2 cellular contexts compared by ENCODE assay signal in the genomic region with DNA sequence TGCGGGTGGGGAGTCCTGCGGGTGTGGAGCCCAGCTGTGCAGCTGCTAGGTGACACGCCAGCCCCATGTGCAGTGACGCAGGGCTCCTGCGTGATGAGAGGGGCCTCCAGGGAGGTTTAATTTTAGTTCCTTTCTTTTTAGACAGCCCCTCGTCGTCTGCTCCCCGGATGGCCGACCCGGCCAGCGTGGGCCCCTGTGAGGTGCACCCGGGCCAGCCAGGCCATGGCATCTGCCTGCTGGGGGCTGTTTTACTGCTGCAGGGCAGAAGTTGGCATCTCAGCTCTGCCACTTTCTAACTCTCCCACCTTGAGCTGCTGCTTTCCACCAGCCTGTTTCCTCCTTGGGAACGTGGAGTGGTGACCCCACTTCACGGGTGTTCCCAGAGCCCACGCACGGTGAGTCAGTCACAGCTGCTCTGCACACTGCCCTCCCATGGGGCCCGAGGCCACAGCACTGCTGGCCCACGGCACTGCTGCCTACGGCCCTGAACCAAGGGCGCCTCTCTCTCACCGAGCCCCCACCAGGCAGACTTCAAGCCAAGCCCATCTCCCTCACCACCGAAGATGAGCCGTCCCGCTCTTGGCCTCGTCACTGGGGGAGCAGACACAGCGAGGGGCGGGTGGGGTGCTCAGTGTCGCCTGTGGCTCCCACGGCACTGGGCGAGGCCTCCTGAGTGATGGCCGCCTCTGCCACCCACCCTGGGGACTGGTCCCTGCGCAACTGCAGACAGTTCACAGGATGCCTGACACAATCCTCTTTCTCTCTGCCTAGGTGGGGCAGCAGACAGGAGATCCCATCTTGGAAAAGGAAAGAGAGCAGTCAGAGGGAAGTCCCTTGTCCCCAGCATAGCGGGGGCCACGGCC.
TF ChIP-seq lines count a peak whose summit lies in the region.

No MANE protein-coding gene starts in this region.

TF ChIP-seq in HepG2, 621 proteins besides CTCF, POLR2A, EP300 and RAD21:
- TF ChIP-seq, protein P1, sequence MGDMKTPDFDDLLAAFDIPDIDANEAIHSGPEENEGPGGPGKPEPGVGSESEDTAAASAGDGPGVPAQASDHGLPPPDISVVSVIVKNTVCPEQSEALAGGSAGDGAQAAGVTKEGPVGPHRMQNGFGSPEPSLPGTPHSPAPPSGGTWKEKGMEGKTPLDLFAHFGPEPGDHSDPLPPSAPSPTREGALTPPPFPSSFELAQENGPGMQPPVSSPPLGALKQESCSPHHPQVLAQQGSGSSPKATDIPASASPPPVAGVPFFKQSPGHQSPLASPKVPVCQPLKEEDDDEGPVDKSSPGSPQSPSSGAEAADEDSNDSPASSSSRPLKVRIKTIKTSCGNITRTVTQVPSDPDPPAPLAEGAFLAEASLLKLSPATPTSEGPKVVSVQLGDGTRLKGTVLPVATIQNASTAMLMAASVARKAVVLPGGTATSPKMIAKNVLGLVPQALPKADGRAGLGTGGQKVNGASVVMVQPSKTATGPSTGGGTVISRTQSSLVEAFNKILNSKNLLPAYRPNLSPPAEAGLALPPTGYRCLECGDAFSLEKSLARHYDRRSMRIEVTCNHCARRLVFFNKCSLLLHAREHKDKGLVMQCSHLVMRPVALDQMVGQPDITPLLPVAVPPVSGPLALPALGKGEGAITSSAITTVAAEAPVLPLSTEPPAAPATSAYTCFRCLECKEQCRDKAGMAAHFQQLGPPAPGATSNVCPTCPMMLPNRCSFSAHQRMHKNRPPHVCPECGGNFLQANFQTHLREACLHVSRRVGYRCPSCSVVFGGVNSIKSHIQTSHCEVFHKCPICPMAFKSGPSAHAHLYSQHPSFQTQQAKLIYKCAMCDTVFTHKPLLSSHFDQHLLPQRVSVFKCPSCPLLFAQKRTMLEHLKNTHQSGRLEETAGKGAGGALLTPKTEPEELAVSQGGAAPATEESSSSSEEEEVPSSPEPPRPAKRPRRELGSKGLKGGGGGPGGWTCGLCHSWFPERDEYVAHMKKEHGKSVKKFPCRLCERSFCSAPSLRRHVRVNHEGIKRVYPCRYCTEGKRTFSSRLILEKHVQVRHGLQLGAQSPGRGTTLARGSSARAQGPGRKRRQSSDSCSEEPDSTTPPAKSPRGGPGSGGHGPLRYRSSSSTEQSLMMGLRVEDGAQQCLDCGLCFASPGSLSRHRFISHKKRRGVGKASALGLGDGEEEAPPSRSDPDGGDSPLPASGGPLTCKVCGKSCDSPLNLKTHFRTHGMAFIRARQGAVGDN (CRISPR knock-in tag; IDR thresholded peaks at IDR 0.05) = no peak
- TF ChIP-seq ZNF446 (CRISPR knock-in tag; IDR thresholded peaks at IDR 0.05) (no peak), GTF3A (CRISPR knock-in tag; conservative IDR thresholded peaks at IDR 0.05) (no peak), CBX5 (CRISPR knock-in tag; IDR thresholded peaks at IDR 0.05; ENCODE audit: borderline replicate concordance) (no peak), KDM3A (CRISPR knock-in tag; IDR thresholded peaks at IDR 0.05; ENCODE audit: low read depth) (no peak), ZNF496 (CRISPR knock-in tag; IDR thresholded peaks at IDR 0.05; ENCODE audit: insufficient replicate concordance) (no peak), NFIC (IDR thresholded peaks at IDR 0.05; ENCODE audit: low read length) (no peak), ZNF781 (CRISPR knock-in tag; IDR thresholded peaks at IDR 0.05; ENCODE audit: borderline replicate concordance, not compliant biosample characterization) (no peak), ZNF839 (CRISPR knock-in tag; IDR thresholded peaks at IDR 0.05; ENCODE audit: borderline replicate concordance) (no peak), ISX (CRISPR knock-in tag; conservative IDR thresholded peaks at IDR 0.05) (no peak), ZFX (CRISPR knock-in tag; IDR thresholded peaks at IDR 0.05; ENCODE audit: low read depth) (no peak), AKAP8 (CRISPR knock-in tag; IDR thresholded peaks at IDR 0.05) (no peak), ZNF124 (CRISPR knock-in tag; IDR thresholded peaks at IDR 0.05) (no peak), ZSCAN9 (CRISPR knock-in tag; IDR thresholded peaks at IDR 0.05; ENCODE audit: borderline replicate concordance) (no peak), ZNF331 (CRISPR knock-in tag; IDR thresholded peaks at IDR 0.05) (no peak)
- TF ChIP-seq, protein P2, sequence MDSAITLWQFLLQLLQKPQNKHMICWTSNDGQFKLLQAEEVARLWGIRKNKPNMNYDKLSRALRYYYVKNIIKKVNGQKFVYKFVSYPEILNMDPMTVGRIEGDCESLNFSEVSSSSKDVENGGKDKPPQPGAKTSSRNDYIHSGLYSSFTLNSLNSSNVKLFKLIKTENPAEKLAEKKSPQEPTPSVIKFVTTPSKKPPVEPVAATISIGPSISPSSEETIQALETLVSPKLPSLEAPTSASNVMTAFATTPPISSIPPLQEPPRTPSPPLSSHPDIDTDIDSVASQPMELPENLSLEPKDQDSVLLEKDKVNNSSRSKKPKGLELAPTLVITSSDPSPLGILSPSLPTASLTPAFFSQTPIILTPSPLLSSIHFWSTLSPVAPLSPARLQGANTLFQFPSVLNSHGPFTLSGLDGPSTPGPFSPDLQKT (CRISPR knock-in tag; IDR thresholded peaks at IDR 0.05; ENCODE audit: borderline replicate concordance) = no peak
- TF ChIP-seq, protein P3, sequence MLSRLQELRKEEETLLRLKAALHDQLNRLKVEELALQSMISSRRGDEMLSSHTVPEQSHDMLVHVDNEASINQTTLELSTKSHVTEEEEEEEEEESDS (CRISPR knock-in tag; IDR thresholded peaks at IDR 0.05; ENCODE audit: borderline replicate concordance) = no peak
- TF ChIP-seq, protein P4, sequence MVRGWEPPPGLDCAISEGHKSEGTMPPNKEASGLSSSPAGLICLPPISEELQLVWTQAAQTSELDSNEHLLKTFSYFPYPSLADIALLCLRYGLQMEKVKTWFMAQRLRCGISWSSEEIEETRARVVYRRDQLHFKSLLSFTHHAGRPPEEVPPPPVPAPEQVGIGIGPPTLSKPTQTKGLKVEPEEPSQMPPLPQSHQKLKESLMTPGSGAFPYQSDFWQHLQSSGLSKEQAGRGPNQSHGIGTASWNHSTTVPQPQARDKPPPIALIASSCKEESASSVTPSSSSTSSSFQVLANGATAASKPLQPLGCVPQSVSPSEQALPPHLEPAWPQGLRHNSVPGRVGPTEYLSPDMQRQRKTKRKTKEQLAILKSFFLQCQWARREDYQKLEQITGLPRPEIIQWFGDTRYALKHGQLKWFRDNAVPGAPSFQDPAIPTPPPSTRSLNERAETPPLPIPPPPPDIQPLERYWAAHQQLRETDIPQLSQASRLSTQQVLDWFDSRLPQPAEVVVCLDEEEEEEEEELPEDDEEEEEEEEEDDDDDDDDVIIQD (CRISPR knock-in tag; IDR thresholded peaks at IDR 0.05; ENCODE audit: low read depth) = no peak
- TF ChIP-seq, protein P5, sequence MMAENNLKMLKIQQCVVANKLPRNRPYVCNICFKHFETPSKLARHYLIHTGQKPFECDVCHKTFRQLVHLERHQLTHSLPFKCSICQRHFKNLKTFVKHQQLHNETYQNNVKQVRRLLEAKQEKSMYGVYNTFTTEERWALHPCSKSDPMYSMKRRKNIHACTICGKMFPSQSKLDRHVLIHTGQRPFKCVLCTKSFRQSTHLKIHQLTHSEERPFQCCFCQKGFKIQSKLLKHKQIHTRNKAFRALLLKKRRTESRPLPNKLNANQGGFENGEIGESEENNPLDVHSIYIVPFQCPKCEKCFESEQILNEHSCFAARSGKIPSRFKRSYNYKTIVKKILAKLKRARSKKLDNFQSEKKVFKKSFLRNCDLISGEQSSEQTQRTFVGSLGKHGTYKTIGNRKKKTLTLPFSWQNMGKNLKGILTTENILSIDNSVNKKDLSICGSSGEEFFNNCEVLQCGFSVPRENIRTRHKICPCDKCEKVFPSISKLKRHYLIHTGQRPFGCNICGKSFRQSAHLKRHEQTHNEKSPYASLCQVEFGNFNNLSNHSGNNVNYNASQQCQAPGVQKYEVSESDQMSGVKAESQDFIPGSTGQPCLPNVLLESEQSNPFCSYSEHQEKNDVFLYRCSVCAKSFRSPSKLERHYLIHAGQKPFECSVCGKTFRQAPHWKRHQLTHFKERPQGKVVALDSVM (CRISPR knock-in tag; IDR thresholded peaks at IDR 0.05) = no peak

TF ChIP-seq in WTC11, 78 proteins besides CTCF, POLR2A, EP300 and RAD21:
- TF ChIP-seq NFATC4 (CRISPR knock-in tag; IDR thresholded peaks at IDR 0.05) (no peak), ZNF219 (CRISPR knock-in tag; IDR thresholded peaks at IDR 0.05; ENCODE audit: borderline replicate concordance) (no peak), MXD4 (CRISPR knock-in tag; IDR thresholded peaks at IDR 0.05; ENCODE audit: borderline replicate concordance) (no peak)
